8 cellular contexts compared by ENCODE assay signal in genomic region chr19:55605207-55605636, GRCh38. TPM values are rescaled to one million over a fixed set of nuclear protein-coding genes. Genes with fewer than 3 reads are reported as not detected.
DNase-seq lines count a peak whose midpoint lies in the region; ATAC-seq and TF ChIP-seq lines count a peak whose summit lies in the region.

No MANE protein-coding gene starts in this region.

- no peaks in the 10 kb centered on the region for H3K27me3 ChIP-seq in AG04450 (ENCODE audit: control insufficient read depth, insufficient read depth, low read length)
- H3K27me3 ChIP-seq in smooth muscle cell (ENCODE audit: low read depth): no peaks in the 10 kb centered on the region

- H3K36me3 ChIP-seq in smooth muscle cell (ENCODE audit: low read depth): no peaks in the 10 kb centered on the region

- no peak overlapping the region for H2AFZ ChIP-seq in smooth muscle cell (ENCODE audit: low read depth)

- H3K4me1 ChIP-seq in smooth muscle cell (ENCODE audit: low read depth): peaks cover 16% of the 10 kb centered on the region

- H3K9me3 ChIP-seq in AG04450 (ENCODE audit: control insufficient read depth, insufficient read depth, low read length) (peaks cover 18% of the 10 kb centered on the region), smooth muscle cell (replicated peaks; ENCODE audit: low read depth) (no peaks in the 10 kb centered on the region)

- no peak overlapping the region for H3K9ac ChIP-seq in smooth muscle cell (ENCODE audit: low read depth)

- H3K27ac ChIP-seq in AG04450 (ENCODE audit: low read depth, low read length) (peak overlapping the region; percentile 88), VCaP (peak overlapping the region; percentile 95), smooth muscle cell (ENCODE audit: low read depth) (peak overlapping the region; percentile 85)

- H3K36me3 Mint-ChIP-seq in immature natural killer cell: peaks cover 0 to 4% (median 3%) of the 10 kb centered on the region in 3 donors

- peaks cover 29% of the 10 kb centered on the region for H4K20me1 ChIP-seq in smooth muscle cell (ENCODE audit: low read depth)

- H3K4me2 ChIP-seq in smooth muscle cell: peak overlapping the region; percentile 88

- ATAC-seq in GM18873 (IDR thresholded peaks at IDR 0.05; ENCODE audit: low FRiP score, unreplicated experiment) (peak; percentile 61), HG03139 (IDR thresholded peaks at IDR 0.05; ENCODE audit: unreplicated experiment) (peak; percentile 67)

- in situ Hi-C loops in T47D (cut with HindIII; ENCODE audit: low pct_unique_long_range_greater_than_20kb, low sequenced_read_pairs): no loop called here

- H3K27ac Mint-ChIP-seq in immature natural killer cell: peak overlapping the region; percentile 81 to 97 (median 88)

- H3F3A ChIP-seq in smooth muscle cell (ENCODE audit: low read depth): peaks cover 16% of the 10 kb centered on the region

- no peak for TF ChIP-seq CTCF in AG04450 (IDR thresholded peaks at IDR 0.05; ENCODE audit: low read depth, low read length)
- no peak for TF ChIP-seq CTCF in VCaP (conservative IDR thresholded peaks at IDR 0.05)
- no peak for TF ChIP-seq CTCF in smooth muscle cell (IDR thresholded peaks at IDR 0.05; ENCODE audit: borderline replicate concordance, insufficient read depth, poor library complexity, severe bottlenecking)

- peak overlapping the region; percentile 83 to 94 (median 89) for H3K4me3 Mint-ChIP-seq in immature natural killer cell

- H3K4me1 Mint-ChIP-seq in immature natural killer cell: peaks cover 57 to 68% of the 10 kb centered on the region in 2 donors

- H3K9me3 Mint-ChIP-seq in immature natural killer cell: peaks cover 0 to 2% (median 0%) of the 10 kb centered on the region in 6 donors

- CTCF ChIA-PET in AG04450 (lab: Charles Lee): interaction anchor here (0.7 to 3.8 kb wide), 12 partner anchors 15 to 187 kb away, joined by 3 to 29 read pairs (median 8); no protein-coding TSS in a partner anchor

- POLR2A ChIA-PET in AG04450 (lab: Yijun Ruan, JAX): interaction anchor here (0.6 to 1.2 kb wide), 7 partner anchors 21 to 120 kb away, joined by 3 to 5 read pairs (median 4); partner anchors contain the start of gene NAT14

- under 1% methylated on average over 29 of the region's 43 CpGs for WGBS in smooth muscle cell (ENCODE audit: low lambda C conversion rate)

- DNase-seq in AG04450 (ENCODE audit: low read depth, low spot score) (peak; percentile 94), NCI-H2196 treated with DMSO at 0.1 percent for 48 hours (lab: John Stamatoyannopoulos, UW; ENCODE audit: unreplicated experiment) (peak; percentile 97), T47D (ENCODE audit: low read depth in 1 of 2, low spot score in 1 of 2) (peak; percentile 71 to 96), immature natural killer cell (peak; percentile 97 to 98 (median 98)), smooth muscle cell (lab: John Stamatoyannopoulos, UW; ENCODE audit: unreplicated experiment) (peak; percentile 95)

- peaks cover 35% of the 10 kb centered on the region for H3K79me2 ChIP-seq in smooth muscle cell (ENCODE audit: low read depth)

- H3K4me3 ChIP-seq in AG04450 (ENCODE audit: low read depth, low read length) (peak overlapping the region; percentile 73), smooth muscle cell (peak overlapping the region; percentile 80)

- H3K27me3 Mint-ChIP-seq in immature natural killer cell (ENCODE audit: low read depth in 3 of 3): peaks cover 7 to 16% (median 8%) of the 10 kb centered on the region in 3 donors

RNA-seq across cellular contexts. Expression of gene ZNF865, which starts 0.2 kb away (rescaled TPM):
- polyA plus RNA-seq in AG04450 (2011; rRNA removed): 0.88 and 1.4 TPM in 2 replicates
- 1.4 and 1.7 TPM in 2 replicates for polyA minus RNA-seq in AG04450 (2011; rRNA and poly(A)+ RNA removed)
- polyA plus RNA-seq in immature natural killer cell: under 1 TPM in 2 of 3 donors, not detected in 1; 0.08 to 0.18 TPM
- 3.0 and 3.8 TPM in 2 replicates for total RNA-seq in smooth muscle cell
- polyA plus RNA-seq in smooth muscle cell: 1.2 and 2.0 TPM in 2 replicates

RNA-seq across cellular contexts. Expression of gene ZNF524, which starts 5.1 kb away (rescaled TPM):
- polyA plus RNA-seq in AG04450 (2011; rRNA removed) (2.6 and 3.5 TPM in 2 replicates), immature natural killer cell (10 to 100 TPM; 23.9 to 36.4 (median 31.7) TPM), smooth muscle cell (13.3 and 19.4 TPM in 2 replicates)
- polyA minus RNA-seq in AG04450 (2011; rRNA and poly(A)+ RNA removed): 1.2 and 1.5 TPM in 2 replicates
- 16.3 and 20.1 TPM in 2 replicates for total RNA-seq in smooth muscle cell

RNA-seq across cellular contexts. Expression of gene FIZ1, which starts 5.9 kb away (rescaled TPM):
- polyA plus RNA-seq in AG04450 (2011; rRNA removed): 3.7 and 4.5 TPM in 2 replicates
- 4.1 and 4.5 TPM in 2 replicates for polyA minus RNA-seq in AG04450 (2011; rRNA and poly(A)+ RNA removed)
- polyA plus RNA-seq in immature natural killer cell: 1 to 10 TPM in 2 of 3 donors, under 1 TPM in 1; 0.63 to 1.7 (median 1.0) TPM
- total RNA-seq in smooth muscle cell: 4.6 and 10.4 TPM in 2 replicates
- polyA plus RNA-seq in smooth muscle cell: 16.8 and 17.7 TPM in 2 replicates

RNA-seq across cellular contexts. Expression of gene ZNF784, which starts 19.1 kb away (rescaled TPM):
- 1.9 and 2.8 TPM in 2 replicates for polyA plus RNA-seq in AG04450 (2011; rRNA removed)
- 3.0 and 3.2 TPM in 2 replicates for polyA minus RNA-seq in AG04450 (2011; rRNA and poly(A)+ RNA removed)
- under 1 TPM; 0.59 to 0.78 (median 0.62) TPM for polyA plus RNA-seq in immature natural killer cell
- total RNA-seq in smooth muscle cell: 3.1 and 3.8 TPM in 2 replicates
- polyA plus RNA-seq in smooth muscle cell: 7.2 and 7.3 TPM in 2 replicates

RNA-seq across cellular contexts. Expression of gene ZNF579, which starts 24.6 kb away (rescaled TPM):
- 4.2 and 5.1 TPM in 2 replicates for polyA plus RNA-seq in AG04450 (2011; rRNA removed)
- polyA minus RNA-seq in AG04450 (2011; rRNA and poly(A)+ RNA removed): 4.9 and 11.8 TPM in 2 replicates
- polyA plus RNA-seq in immature natural killer cell: under 1 TPM in 2 of 3 donors, not detected in 1; 0.19 to 0.64 TPM
- total RNA-seq in smooth muscle cell: 4.2 TPM in 2 replicates
- 15.1 and 15.8 TPM in 2 replicates for polyA plus RNA-seq in smooth muscle cell

Comparison
In these comparisons a context has a peak if more than half of its experiments do, and no peak if none do; other contexts are left out.
1. Peak in every context shown above with its lines: DNase-seq, ATAC-seq, H3K4me3 ChIP-seq and H3K27ac ChIP-seq.